1 cellular context compared by ENCODE assay signal in genomic region chr2:96739633-96740428, GRCh38.
A peak's percentile ranks its signal among the peaks of the same experiment; 100 is the strongest.
TF ChIP-seq lines count a peak whose summit lies in the region.

A gene with protein sequence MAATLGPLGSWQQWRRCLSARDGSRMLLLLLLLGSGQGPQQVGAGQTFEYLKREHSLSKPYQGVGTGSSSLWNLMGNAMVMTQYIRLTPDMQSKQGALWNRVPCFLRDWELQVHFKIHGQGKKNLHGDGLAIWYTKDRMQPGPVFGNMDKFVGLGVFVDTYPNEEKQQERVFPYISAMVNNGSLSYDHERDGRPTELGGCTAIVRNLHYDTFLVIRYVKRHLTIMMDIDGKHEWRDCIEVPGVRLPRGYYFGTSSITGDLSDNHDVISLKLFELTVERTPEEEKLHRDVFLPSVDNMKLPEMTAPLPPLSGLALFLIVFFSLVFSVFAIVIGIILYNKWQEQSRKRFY (minus strand): TSS chr2:96740064. CDS start chr2:96740040, 24 bp downstream.

TF ChIP-seq in H1, 55 proteins besides CTCF, POLR2A, EP300 and RAD21:
- TF ChIP-seq ASH2L (IDR thresholded peaks at IDR 0.05; ENCODE audit: low read length) (no peak), HDAC6 (IDR thresholded peaks at IDR 0.05; ENCODE audit: low read depth, low read length) (no peak), TBP (IDR thresholded peaks at IDR 0.05; ENCODE audit: low read depth, low read length) (peak; percentile 69), JUN (IDR thresholded peaks at IDR 0.05; ENCODE audit: low read depth, low read length) (no peak), SIN3A (conservative IDR thresholded peaks at IDR 0.05 in 1 of 2, IDR thresholded peaks at IDR 0.05 in 1 of 2; ENCODE audit: low read depth in 1 of 2, low read length in 2 of 2) (peak; percentile 47 to 68; a peak in 1 of 4 replicates), NANOG (IDR thresholded peaks at IDR 0.05; ENCODE audit: insufficient read depth, low read depth, low read length, poor library complexity, severe bottlenecking) (no peak), YY1 (IDR thresholded peaks at IDR 0.05; ENCODE audit: low read depth, low read length) (peak; percentile 94), JUND (IDR thresholded peaks at IDR 0.05; ENCODE audit: low read length) (peak; percentile 36; the same call in 1 of the 2 replicates), POLR2AphosphoS5 (IDR thresholded peaks at IDR 0.05; ENCODE audit: low read depth, low read length) (peak; percentile 66; the same call in 1 of the 2 replicates), POU5F1 (IDR thresholded peaks at IDR 0.05; ENCODE audit: low read depth, low read length) (no peak), CEBPB (IDR thresholded peaks at IDR 0.05; ENCODE audit: low read depth, low read length) (no peak), HDAC2 (IDR thresholded peaks at IDR 0.05; ENCODE audit: borderline replicate concordance in 1 of 2, low read depth in 2 of 2, low read length in 2 of 2) (peak in 1 of 2 experiments; percentile 73; a peak in 1 of 4 replicates), BCL11A (IDR thresholded peaks at IDR 0.05; ENCODE audit: low read depth in 2 of 2, low read length in 2 of 2) (no peak), TAF1 (IDR thresholded peaks at IDR 0.05; ENCODE audit: low read depth, low read length) (peak; percentile 86), PHF8 (conservative IDR thresholded peaks at IDR 0.05; ENCODE audit: low read depth, low read length) (peak; percentile 76), TAF7 (optimal IDR thresholded peaks at IDR 0.05; ENCODE audit: borderline replicate concordance, low read depth, low read length) (peak; percentile 67), RBBP5 (IDR thresholded peaks at IDR 0.05; ENCODE audit: borderline replicate concordance, low read depth, low read length) (peak; percentile 80; the same call in 1 of the 2 replicates), KDM5A (IDR thresholded peaks at IDR 0.05; ENCODE audit: low read length) (peak; percentile 87), CBX5 (IDR thresholded peaks at IDR 0.05; ENCODE audit: low read depth, low read length) (no peak), BACH1 (IDR thresholded peaks at IDR 0.05; ENCODE audit: low read length) (no peak), SIX5 (IDR thresholded peaks at IDR 0.05; ENCODE audit: low read depth, low read length) (peak; percentile 61), SP2 (IDR thresholded peaks at IDR 0.05; ENCODE audit: low read length) (peak; percentile 56), CREB1 (IDR thresholded peaks at IDR 0.05) (no peak), SIRT6 (IDR thresholded peaks at IDR 0.05; ENCODE audit: low read length) (no peak), EGR1 (IDR thresholded peaks at IDR 0.05; ENCODE audit: borderline replicate concordance, low read depth, low read length) (no peak), CHD2 (IDR thresholded peaks at IDR 0.05; ENCODE audit: low read length) (peak; percentile 76), SP1 (IDR thresholded peaks at IDR 0.05; ENCODE audit: low read depth, low read length) (peak; percentile 96)
- TF ChIP-seq, protein P1, sequence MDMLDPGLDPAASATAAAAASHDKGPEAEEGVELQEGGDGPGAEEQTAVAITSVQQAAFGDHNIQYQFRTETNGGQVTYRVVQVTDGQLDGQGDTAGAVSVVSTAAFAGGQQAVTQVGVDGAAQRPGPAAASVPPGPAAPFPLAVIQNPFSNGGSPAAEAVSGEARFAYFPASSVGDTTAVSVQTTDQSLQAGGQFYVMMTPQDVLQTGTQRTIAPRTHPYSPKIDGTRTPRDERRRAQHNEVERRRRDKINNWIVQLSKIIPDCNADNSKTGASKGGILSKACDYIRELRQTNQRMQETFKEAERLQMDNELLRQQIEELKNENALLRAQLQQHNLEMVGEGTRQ (IDR thresholded peaks at IDR 0.05; ENCODE audit: low read length) = 0 out of 2 replicates have a peak, but pooled peaks have one; percentile 31
- TF ChIP-seq, protein P2, sequence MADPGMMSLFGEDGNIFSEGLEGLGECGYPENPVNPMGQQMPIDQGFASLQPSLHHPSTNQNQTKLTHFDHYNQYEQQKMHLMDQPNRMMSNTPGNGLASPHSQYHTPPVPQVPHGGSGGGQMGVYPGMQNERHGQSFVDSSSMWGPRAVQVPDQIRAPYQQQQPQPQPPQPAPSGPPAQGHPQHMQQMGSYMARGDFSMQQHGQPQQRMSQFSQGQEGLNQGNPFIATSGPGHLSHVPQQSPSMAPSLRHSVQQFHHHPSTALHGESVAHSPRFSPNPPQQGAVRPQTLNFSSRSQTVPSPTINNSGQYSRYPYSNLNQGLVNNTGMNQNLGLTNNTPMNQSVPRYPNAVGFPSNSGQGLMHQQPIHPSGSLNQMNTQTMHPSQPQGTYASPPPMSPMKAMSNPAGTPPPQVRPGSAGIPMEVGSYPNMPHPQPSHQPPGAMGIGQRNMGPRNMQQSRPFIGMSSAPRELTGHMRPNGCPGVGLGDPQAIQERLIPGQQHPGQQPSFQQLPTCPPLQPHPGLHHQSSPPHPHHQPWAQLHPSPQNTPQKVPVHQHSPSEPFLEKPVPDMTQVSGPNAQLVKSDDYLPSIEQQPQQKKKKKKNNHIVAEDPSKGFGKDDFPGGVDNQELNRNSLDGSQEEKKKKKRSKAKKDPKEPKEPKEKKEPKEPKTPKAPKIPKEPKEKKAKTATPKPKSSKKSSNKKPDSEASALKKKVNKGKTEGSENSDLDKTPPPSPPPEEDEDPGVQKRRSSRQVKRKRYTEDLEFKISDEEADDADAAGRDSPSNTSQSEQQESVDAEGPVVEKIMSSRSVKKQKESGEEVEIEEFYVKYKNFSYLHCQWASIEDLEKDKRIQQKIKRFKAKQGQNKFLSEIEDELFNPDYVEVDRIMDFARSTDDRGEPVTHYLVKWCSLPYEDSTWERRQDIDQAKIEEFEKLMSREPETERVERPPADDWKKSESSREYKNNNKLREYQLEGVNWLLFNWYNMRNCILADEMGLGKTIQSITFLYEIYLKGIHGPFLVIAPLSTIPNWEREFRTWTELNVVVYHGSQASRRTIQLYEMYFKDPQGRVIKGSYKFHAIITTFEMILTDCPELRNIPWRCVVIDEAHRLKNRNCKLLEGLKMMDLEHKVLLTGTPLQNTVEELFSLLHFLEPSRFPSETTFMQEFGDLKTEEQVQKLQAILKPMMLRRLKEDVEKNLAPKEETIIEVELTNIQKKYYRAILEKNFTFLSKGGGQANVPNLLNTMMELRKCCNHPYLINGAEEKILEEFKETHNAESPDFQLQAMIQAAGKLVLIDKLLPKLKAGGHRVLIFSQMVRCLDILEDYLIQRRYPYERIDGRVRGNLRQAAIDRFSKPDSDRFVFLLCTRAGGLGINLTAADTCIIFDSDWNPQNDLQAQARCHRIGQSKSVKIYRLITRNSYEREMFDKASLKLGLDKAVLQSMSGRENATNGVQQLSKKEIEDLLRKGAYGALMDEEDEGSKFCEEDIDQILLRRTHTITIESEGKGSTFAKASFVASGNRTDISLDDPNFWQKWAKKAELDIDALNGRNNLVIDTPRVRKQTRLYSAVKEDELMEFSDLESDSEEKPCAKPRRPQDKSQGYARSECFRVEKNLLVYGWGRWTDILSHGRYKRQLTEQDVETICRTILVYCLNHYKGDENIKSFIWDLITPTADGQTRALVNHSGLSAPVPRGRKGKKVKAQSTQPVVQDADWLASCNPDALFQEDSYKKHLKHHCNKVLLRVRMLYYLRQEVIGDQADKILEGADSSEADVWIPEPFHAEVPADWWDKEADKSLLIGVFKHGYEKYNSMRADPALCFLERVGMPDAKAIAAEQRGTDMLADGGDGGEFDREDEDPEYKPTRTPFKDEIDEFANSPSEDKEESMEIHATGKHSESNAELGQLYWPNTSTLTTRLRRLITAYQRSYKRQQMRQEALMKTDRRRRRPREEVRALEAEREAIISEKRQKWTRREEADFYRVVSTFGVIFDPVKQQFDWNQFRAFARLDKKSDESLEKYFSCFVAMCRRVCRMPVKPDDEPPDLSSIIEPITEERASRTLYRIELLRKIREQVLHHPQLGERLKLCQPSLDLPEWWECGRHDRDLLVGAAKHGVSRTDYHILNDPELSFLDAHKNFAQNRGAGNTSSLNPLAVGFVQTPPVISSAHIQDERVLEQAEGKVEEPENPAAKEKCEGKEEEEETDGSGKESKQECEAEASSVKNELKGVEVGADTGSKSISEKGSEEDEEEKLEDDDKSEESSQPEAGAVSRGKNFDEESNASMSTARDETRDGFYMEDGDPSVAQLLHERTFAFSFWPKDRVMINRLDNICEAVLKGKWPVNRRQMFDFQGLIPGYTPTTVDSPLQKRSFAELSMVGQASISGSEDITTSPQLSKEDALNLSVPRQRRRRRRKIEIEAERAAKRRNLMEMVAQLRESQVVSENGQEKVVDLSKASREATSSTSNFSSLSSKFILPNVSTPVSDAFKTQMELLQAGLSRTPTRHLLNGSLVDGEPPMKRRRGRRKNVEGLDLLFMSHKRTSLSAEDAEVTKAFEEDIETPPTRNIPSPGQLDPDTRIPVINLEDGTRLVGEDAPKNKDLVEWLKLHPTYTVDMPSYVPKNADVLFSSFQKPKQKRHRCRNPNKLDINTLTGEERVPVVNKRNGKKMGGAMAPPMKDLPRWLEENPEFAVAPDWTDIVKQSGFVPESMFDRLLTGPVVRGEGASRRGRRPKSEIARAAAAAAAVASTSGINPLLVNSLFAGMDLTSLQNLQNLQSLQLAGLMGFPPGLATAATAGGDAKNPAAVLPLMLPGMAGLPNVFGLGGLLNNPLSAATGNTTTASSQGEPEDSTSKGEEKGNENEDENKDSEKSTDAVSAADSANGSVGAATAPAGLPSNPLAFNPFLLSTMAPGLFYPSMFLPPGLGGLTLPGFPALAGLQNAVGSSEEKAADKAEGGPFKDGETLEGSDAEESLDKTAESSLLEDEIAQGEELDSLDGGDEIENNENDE (IDR thresholded peaks at IDR 0.05; ENCODE audit: insufficient replicate concordance, low read length) = no peak
- TF ChIP-seq, protein P3, sequence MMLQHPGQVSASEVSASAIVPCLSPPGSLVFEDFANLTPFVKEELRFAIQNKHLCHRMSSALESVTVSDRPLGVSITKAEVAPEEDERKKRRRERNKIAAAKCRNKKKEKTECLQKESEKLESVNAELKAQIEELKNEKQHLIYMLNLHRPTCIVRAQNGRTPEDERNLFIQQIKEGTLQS (IDR thresholded peaks at IDR 0.05; ENCODE audit: insufficient read depth, low read depth, low read length) = no peak
TF ChIP-seq in H1: peak in this region for 16.
